Comparison of ENCODE assay signal across 1 cellular context in genomic region chr10:24465899-24466615, GRCh38.
TF ChIP-seq lines count a peak whose summit lies in the region.

No MANE protein-coding gene starts in this region.

TF ChIP-seq in HepG2, 621 proteins besides CTCF, POLR2A, EP300 and RAD21 (continued from another document):
- TF ChIP-seq IRF2 (CRISPR knock-in tag; IDR thresholded peaks at IDR 0.05) (0 out of 2 replicates have a peak, but pooled peaks have one; percentile 17), RFX5 (IDR thresholded peaks at IDR 0.05; ENCODE audit: low read depth, low read length) (0 out of 2 replicates have a peak, but pooled peaks have one; percentile 31), GATA4 (IDR thresholded peaks at IDR 0.05; ENCODE audit: borderline replicate concordance, low read depth) (no peak), ARNT2 (CRISPR knock-in tag; IDR thresholded peaks at IDR 0.05; ENCODE audit: low read depth) (no peak), ZNF792 (CRISPR knock-in tag; IDR thresholded peaks at IDR 0.05) (0 out of 2 replicates have a peak, but pooled peaks have one; percentile 26), ZNF724P (CRISPR knock-in tag; IDR thresholded peaks at IDR 0.05; ENCODE audit: borderline replicate concordance) (no peak), MIXL1 (CRISPR knock-in tag; IDR thresholded peaks at IDR 0.05) (peak; percentile 93), ZMYM3 (CRISPR knock-in tag; IDR thresholded peaks at IDR 0.05) (no peak), POGK (CRISPR knock-in tag; conservative IDR thresholded peaks at IDR 0.05) (0 out of 2 replicates have a peak, but pooled peaks have one; percentile 44), THRA (CRISPR knock-in tag; IDR thresholded peaks at IDR 0.05; ENCODE audit: borderline replicate concordance) (peak; percentile 62; the same call in 1 of the 2 replicates), YEATS4 (CRISPR knock-in tag; IDR thresholded peaks at IDR 0.05; ENCODE audit: borderline replicate concordance) (peak; percentile 58; the same call in 1 of the 2 replicates), MED1 (CRISPR knock-in tag; IDR thresholded peaks at IDR 0.05) (peak; percentile 62), SP4 (CRISPR knock-in tag; IDR thresholded peaks at IDR 0.05) (no peak)
